8 cellular contexts compared by ENCODE assay signal in genomic region chr6:110178626-110179405, GRCh38. TPM values are rescaled to one million over a fixed set of nuclear protein-coding genes. Genes with fewer than 3 reads are reported as not detected.
A peak's percentile ranks its signal among the peaks of the same experiment; 100 is the strongest.
DNase-seq lines count a peak whose midpoint lies in the region; ATAC-seq and TF ChIP-seq lines count a peak whose summit lies in the region.

No MANE protein-coding gene starts in this region.

- H3K4me3 Mint-ChIP-seq in endothelial cell (ENCODE audit: unreplicated experiment) (peak overlapping the region; percentile 97), mesothelial cell of epicardium (peak overlapping the region; percentile 75)

- peak overlapping the region; percentile 68 for H3K27ac Mint-ChIP-seq in endothelial cell (ENCODE audit: unreplicated experiment)
- peak overlapping the region; percentile 70 for H3K27ac Mint-ChIP-seq in mesothelial cell of epicardium

- H3K4me1 ChIP-seq in HUES48 (ENCODE audit: control insufficient read depth, insufficient read depth, low read length) = peaks cover 10% of the 10 kb centered on the region
- no peaks in the 10 kb centered on the region for H3K4me1 ChIP-seq in NT2/D1 (ENCODE audit: insufficient read depth, insufficient read length)

- H3K9me3 ChIP-seq in HUES48 (ENCODE audit: control insufficient read depth, insufficient read depth, low read length) = no peaks in the 10 kb centered on the region
- H3K9me3 ChIP-seq in NT2/D1 (ENCODE audit: insufficient read depth, low read length) = no peaks in the 10 kb centered on the region

- peak; percentile 25 for ATAC-seq in GM18867 (IDR thresholded peaks at IDR 0.05; ENCODE audit: unreplicated experiment)

- TF ChIP-seq CTCF in endothelial cell (IDR thresholded peaks at IDR 0.05; ENCODE audit: unreplicated experiment) = peak; percentile 16
- TF ChIP-seq CTCF in mesothelial cell of epicardium (IDR thresholded peaks at IDR 0.05; ENCODE audit: unreplicated experiment) = no peak

- H3K9me3 Mint-ChIP-seq in endothelial cell (ENCODE audit: unreplicated experiment) = no peaks in the 10 kb centered on the region
- H3K9me3 Mint-ChIP-seq in mesothelial cell of epicardium = no peaks in the 10 kb centered on the region

- DNase-seq in 8988T (peak; percentile 20), NT2/D1 (ENCODE audit: low read depth, low spot score) (no peak), endothelial cell (ENCODE audit: low spot score) (peak; percentile 36), mesothelial cell of epicardium (ENCODE audit: low spot score in 2 of 2, unreplicated experiment in 2 of 2) (peak; percentile 29 to 68)
- DNase-seq in activated CD8-positive, alpha-beta memory T cell treated with anti-CD3 and anti-CD28 coated beads, Interleukin-2, amount 50 U/mL, for 48 hours = peak; percentile 75
- peak; percentile 32 to 44 for DNase-seq in stimulated activated CD8-positive, alpha-beta memory T cell treated with anti-CD3 and anti-CD28 coated beads, Interleukin-15, amount 100 ng/mL, for 48 hours (ENCODE audit: low read depth in 2 of 2)

- H3K36me3 ChIP-seq in HUES48 (ENCODE audit: control insufficient read depth, insufficient read depth, low read length) (no peaks in the 10 kb centered on the region), NT2/D1 (ENCODE audit: insufficient read depth, insufficient read length, low read length) (peaks cover 15% of the 10 kb centered on the region)

- H3K4me1 Mint-ChIP-seq in endothelial cell (ENCODE audit: unreplicated experiment) (peaks cover 27% of the 10 kb centered on the region), mesothelial cell of epicardium (peaks cover 20% of the 10 kb centered on the region)

- H3K36me3 Mint-ChIP-seq in endothelial cell (ENCODE audit: low read depth, unreplicated experiment) = peaks cover 6% of the 10 kb centered on the region
- no peaks in the 10 kb centered on the region for H3K36me3 Mint-ChIP-seq in mesothelial cell of epicardium

- H3K4me3 ChIP-seq in HUES48 (ENCODE audit: low read depth, low read length) (peak overlapping the region; percentile 94), NT2/D1 (ENCODE audit: insufficient read length, low read depth) (peak overlapping the region; percentile 89)

- peaks cover 7% of the 10 kb centered on the region for H3K27me3 Mint-ChIP-seq in endothelial cell (ENCODE audit: unreplicated experiment)
- no peaks in the 10 kb centered on the region for H3K27me3 Mint-ChIP-seq in mesothelial cell of epicardium (ENCODE audit: low read depth)

- H3K9ac ChIP-seq in HUES48 (ENCODE audit: low read depth, low read length) (peak overlapping the region; percentile 93), NT2/D1 (ENCODE audit: insufficient read length, low read depth) (peak overlapping the region; percentile 86)

- H3K27me3 ChIP-seq in HUES48 (ENCODE audit: control insufficient read depth, insufficient read depth, low read length) (no peaks in the 10 kb centered on the region), NT2/D1 (ENCODE audit: insufficient read depth, insufficient read length) (no peaks in the 10 kb centered on the region)

- H3K27ac ChIP-seq in HUES48 (ENCODE audit: low read depth, low read length) = peak overlapping the region; percentile 94

RNA-seq across cellular contexts. Expression of gene WASF1, which starts 0.7 kb away (rescaled TPM):
- 110 TPM for total RNA-seq in endothelial cell (ENCODE audit: unreplicated experiment)
- total RNA-seq in mesothelial cell of epicardium = 66.6 to 73.0 TPM (median 71.3 TPM) in 3 replicates

RNA-seq across cellular contexts. Expression of gene CDC40, which starts 1.4 kb away (rescaled TPM):
- total RNA-seq in endothelial cell (ENCODE audit: unreplicated experiment) = 23.2 TPM
- 22.9 to 24.3 TPM (median 23.8 TPM) in 3 replicates for total RNA-seq in mesothelial cell of epicardium
